8 cellular contexts compared by ENCODE assay signal in genomic region chr6:79946773-79947190, GRCh38. TPM values are rescaled to one million over a fixed set of nuclear protein-coding genes. Genes with fewer than 3 reads are reported as not detected.
A peak's percentile ranks its signal among the peaks of the same experiment; 100 is the strongest.
DNase-seq lines count a peak whose midpoint lies in the region; ATAC-seq, FAIRE-seq and TF ChIP-seq lines count a peak whose summit lies in the region.

No MANE protein-coding gene starts in this region.

- H3K36me3 ChIP-seq in kidney (ENCODE audit: control insufficient read depth in 1 of 2, insufficient read depth in 2 of 2, low read length in 2 of 2), result no peaks in the 10 kb centered on the region

- peak overlapping the region; percentile 46 to 56 for H3K4me3 ChIP-seq in kidney (ENCODE audit: low read length in 2 of 2)

- no peaks in the 10 kb centered on the region for H3K9me3 ChIP-seq in kidney (ENCODE audit: control insufficient read depth in 1 of 2, low read length in 2 of 2)

- H3K4me1 ChIP-seq in kidney (ENCODE audit: control insufficient read depth in 1 of 2, insufficient read depth in 1 of 2, low read depth in 1 of 2, low read length in 2 of 2), result peaks cover 0 to 6% of the 10 kb centered on the region in 2 donors

- no peak overlapping the region for H3K9ac ChIP-seq in kidney (ENCODE audit: low read length in 2 of 2)

- in situ Hi-C loops in SK-MEL-5 (cut with HindIII; ENCODE audit: low pct_unique_long_range_greater_than_20kb, low sequenced_read_pairs), result no loop called here

- H3K4me1 Mint-ChIP-seq in central memory CD8-positive, alpha-beta T cell, result peaks cover 24% of the 10 kb centered on the region
- H3K4me1 Mint-ChIP-seq in stimulated activated effector memory CD8-positive, alpha-beta T cell treated with anti-CD3 and anti-CD28 coated beads, Interleukin-12 subunit alpha, Interleukin-12 subunit beta, amount 100 ng/mL, for 72 hours, result peaks cover 50% of the 10 kb centered on the region

- intact Hi-C loops in kidney (cut with DNase I), result no loop called here

- ATAC-seq in HG03045 (IDR thresholded peaks at IDR 0.05; ENCODE audit: unreplicated experiment), result peak; percentile 6
- ATAC-seq in central memory CD8-positive, alpha-beta T cell (replicated peaks; ENCODE audit: extremely low read depth, poor library complexity, severe bottlenecking), result peak; percentile 25
- peak; percentile 46 for ATAC-seq in stimulated activated effector memory CD8-positive, alpha-beta T cell treated with anti-CD3 and anti-CD28 coated beads, Interleukin-12 subunit alpha, Interleukin-12 subunit beta, amount 100 ng/mL, for 72 hours

- TF ChIP-seq CTCF in kidney (IDR thresholded peaks at IDR 0.05; ENCODE audit: borderline replicate concordance, extremely low read depth, insufficient read depth), result no peak

- peaks cover 5% of the 10 kb centered on the region for H3K36me3 Mint-ChIP-seq in central memory CD8-positive, alpha-beta T cell (ENCODE audit: insufficient read depth)
- peaks cover 5% of the 10 kb centered on the region for H3K36me3 Mint-ChIP-seq in stimulated activated effector memory CD8-positive, alpha-beta T cell treated with anti-CD3 and anti-CD28 coated beads, Interleukin-12 subunit alpha, Interleukin-12 subunit beta, amount 100 ng/mL, for 72 hours

- peak; percentile 64 for DNase-seq in activated effector memory CD4-positive, alpha-beta T cell treated with anti-CD3 and anti-CD28 coated beads, Interleukin-2, amount 50 U/mL, for 16 hours
- DNase-seq in activated effector memory CD4-positive, alpha-beta T cell treated with Interleukin-2 at 50 U/mL for 16 hours, result no peak
- peak; percentile 15 for DNase-seq in SK-MEL-5 (ENCODE audit: low read depth, low spot score)
- DNase-seq in central memory CD8-positive, alpha-beta T cell (ENCODE audit: low spot score in 2 of 2), result no peak
- peak; percentile 63 for DNase-seq in kidney
- DNase-seq in stimulated activated effector memory CD8-positive, alpha-beta T cell treated with anti-CD3 and anti-CD28 coated beads, Interleukin-12 subunit alpha, Interleukin-12 subunit beta, amount 100 ng/mL, for 72 hours (ENCODE audit: low spot score in 2 of 2), result peak in 1 of 2 donors; percentile 62
- no peak for DNase-seq in GF-D8 (lab: John Stamatoyannopoulos, UW)

- H3K27me3 Mint-ChIP-seq in central memory CD8-positive, alpha-beta T cell, result no peaks in the 10 kb centered on the region

- FAIRE-seq in kidney (lab: Jason Lieb, UNC), result no peak

- no peaks in the 10 kb centered on the region for H3K9me3 Mint-ChIP-seq in central memory CD8-positive, alpha-beta T cell
- no peaks in the 10 kb centered on the region for H3K9me3 Mint-ChIP-seq in stimulated activated effector memory CD8-positive, alpha-beta T cell treated with anti-CD3 and anti-CD28 coated beads, Interleukin-12 subunit alpha, Interleukin-12 subunit beta, amount 100 ng/mL, for 72 hours

- no peak overlapping the region for H3K27ac ChIP-seq in kidney (ENCODE audit: low read depth in 2 of 2, low read length in 2 of 2)

- peak overlapping the region; percentile 6 for H3K27ac Mint-ChIP-seq in central memory CD8-positive, alpha-beta T cell (ENCODE audit: low read depth)
- peak overlapping the region; percentile 77 for H3K27ac Mint-ChIP-seq in stimulated activated effector memory CD8-positive, alpha-beta T cell treated with anti-CD3 and anti-CD28 coated beads, Interleukin-12 subunit alpha, Interleukin-12 subunit beta, amount 100 ng/mL, for 72 hours

- H3K4me3 Mint-ChIP-seq in central memory CD8-positive, alpha-beta T cell, result peak overlapping the region; percentile 95
- peak overlapping the region; percentile 92 for H3K4me3 Mint-ChIP-seq in stimulated activated effector memory CD8-positive, alpha-beta T cell treated with anti-CD3 and anti-CD28 coated beads, Interleukin-12 subunit alpha, Interleukin-12 subunit beta, amount 100 ng/mL, for 72 hours

RNA-seq across cellular contexts. Expression of gene ELOVL4, which starts 0.6 kb away (rescaled TPM):
- 4.3 and 4.7 TPM in 2 replicates for total RNA-seq in SK-MEL-5 (2014; rRNA removed; shearing (Covaris generic))
- polyA plus RNA-seq in SK-MEL-5 (2015; cell fraction: cytosol; rRNA removed), result 5.8 and 8.0 TPM in 2 replicates
- polyA plus RNA-seq in SK-MEL-5 (2015; cell fraction: nucleus; rRNA removed), result 2.1 and 2.7 TPM in 2 replicates
- 0.38 TPM for total RNA-seq in kidney
- 2.1 TPM for polyA plus RNA-seq in kidney (ENCODE audit: insufficient read depth, low read depth, low replicate concordance)

RNA-seq across cellular contexts. Expression of gene TTK, which starts 57.7 kb away (rescaled TPM):
- 29.8 and 31.3 TPM in 2 replicates for total RNA-seq in SK-MEL-5 (2014; rRNA removed; shearing (Covaris generic))
- polyA plus RNA-seq in SK-MEL-5 (2015; cell fraction: cytosol; rRNA removed), result 18.0 and 21.6 TPM in 2 replicates
- 36.2 and 42.4 TPM in 2 replicates for polyA plus RNA-seq in SK-MEL-5 (2015; cell fraction: nucleus; rRNA removed)
- 0.79 TPM for total RNA-seq in kidney
- polyA plus RNA-seq in kidney (ENCODE audit: insufficient read depth, low read depth, low replicate concordance), result 0.13 TPM

Comparison
In these comparisons a context has a peak if more than half of its experiments do, and no peak if none do; other contexts are left out.
1. DNase-seq: peak in activated effector memory CD4-positive, alpha-beta T cell treated with anti-CD3 and anti-CD28 coated beads, Interleukin-2, amount 50 U/mL, for 16 hours (single experiment), SK-MEL-5 (single experiment) and kidney (single experiment); none in activated effector memory CD4-positive, alpha-beta T cell treated with Interleukin-2 at 50 U/mL for 16 hours (single experiment), central memory CD8-positive, alpha-beta T cell (0 of 2) and GF-D8 (single experiment).
2. RNA of gene TTK, which starts 57.7 kb away (total RNA-seq): 29.8 to 31.3 TPM in SK-MEL-5; 0.79 TPM in kidney (single experiment); every median in the first group is over 10 times any median in the second.
3. Peak in every context shown above with its lines, with median percentiles within 50 percentile points of each other: ATAC-seq.